In the genomic region with DNA sequence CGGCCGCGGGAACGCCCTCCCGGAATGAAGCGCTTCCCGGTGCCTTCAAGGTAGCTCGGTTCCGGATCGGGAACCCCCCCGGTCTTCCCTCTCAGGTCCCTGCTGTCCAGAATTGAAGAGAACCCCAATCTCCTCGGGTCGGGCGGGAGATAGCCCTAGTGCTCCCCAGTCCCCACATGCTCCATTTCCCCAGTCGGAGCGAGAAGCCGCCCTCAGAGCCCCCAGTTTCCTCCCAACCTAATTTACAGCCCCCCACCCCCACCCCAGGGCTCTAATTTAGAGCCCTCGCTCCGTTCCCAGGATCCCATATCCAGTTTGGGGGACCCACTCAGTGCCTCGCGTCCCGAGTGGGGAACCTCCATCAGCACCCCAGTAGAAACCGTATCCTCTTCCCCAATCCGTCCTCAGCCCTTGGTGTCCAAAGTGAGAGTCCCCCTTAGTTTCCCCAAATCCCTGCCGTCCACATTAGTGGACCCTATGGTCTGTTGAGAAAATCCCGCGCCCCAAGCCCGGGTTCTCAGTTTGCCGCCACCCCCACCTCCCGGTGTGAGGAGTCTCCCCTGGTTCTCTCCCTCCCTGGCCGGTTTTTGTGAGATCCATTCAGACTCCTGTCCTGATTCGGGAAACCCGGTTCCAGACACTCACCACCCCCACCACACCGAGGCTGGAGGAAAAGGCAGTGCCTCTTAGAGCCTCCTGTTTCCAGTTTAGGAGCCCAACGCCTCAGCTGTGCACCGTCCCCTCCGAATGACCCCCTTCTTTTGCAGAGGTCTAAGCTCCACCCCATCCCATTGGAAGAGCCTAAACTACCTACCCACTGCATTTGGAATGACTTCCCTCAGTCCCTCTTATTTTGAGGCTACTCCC, we compare ENCODE assay signal across 9 cellular contexts. TPM values are rescaled to one million over a fixed set of nuclear protein-coding genes. Genes with fewer than 3 reads are reported as not detected.
DNase-seq lines count a peak whose midpoint lies in the region; ATAC-seq, FAIRE-seq and TF ChIP-seq lines count a peak whose summit lies in the region.
"Had no signal": no experiment of that assay in that cellular context is flagged by ENCODE, and none has a peak within 500 bp of the region (broad histone marks: within the 10 kb centered on the region; RNA-seq: fewer than 3 reads in every experiment).

No MANE protein-coding gene starts in this region.

- no peak overlapping the region for H3K4me2 ChIP-seq in GM12878 (ENCODE audit: control insufficient read depth, insufficient read depth)

- no peak overlapping the region for H3K27ac Mint-ChIP-seq in activated T-cell treated with anti-CD3 and anti-CD28 coated beads, Interleukin-2, amount 50 U/mL, for 24 hours

- no peaks in the 10 kb centered on the region for H3K79me2 ChIP-seq in GM12878 (ENCODE audit: control insufficient read depth, insufficient read depth, low read length)

- H3K4me3 ChIP-seq in GM12878 (no peak overlapping the region), mesodermal cell (ENCODE audit: extremely low read depth, insufficient read depth, low read length, poor library complexity, severe bottlenecking) (peak overlapping the region; percentile 46), tibial artery (peak overlapping the region; percentile 34 to 48)

- H4K20me1 ChIP-seq in GM12878 (ENCODE audit: control insufficient read depth, insufficient read depth): no peaks in the 10 kb centered on the region

- POLR2A ChIA-PET in GM12878 (lab: Charles Lee): no interaction called here

- CTCF ChIA-PET in GM12878 (lab: Yijun Ruan, JAX): no interaction called here

- no peak for TF ChIP-seq EP300 in GM12878 (IDR thresholded peaks at IDR 0.05; ENCODE audit: borderline replicate concordance in 1 of 2, control insufficient read depth in 1 of 2, low read depth in 2 of 2, low read length in 2 of 2)

- peaks cover 10 to 15% of the 10 kb centered on the region in 2 experiments for H3K27me3 ChIP-seq in GM12878 (replicated peaks in 1 of 2; ENCODE audit: control insufficient read depth in 2 of 2, insufficient read depth in 2 of 2, low read length in 1 of 2)
- H3K27me3 ChIP-seq in tibial artery: peaks cover 3 to 76% of the 10 kb centered on the region in 2 donors

- TF ChIP-seq CTCF in GM12878 (IDR thresholded peaks at IDR 0.05 in 2 of 3, conservative IDR thresholded peaks at IDR 0.05 in 1 of 3; ENCODE audit: control insufficient read depth in 2 of 3, extremely low read depth in 1 of 3, insufficient read depth in 1 of 3, low read depth in 3 of 3, low read length in 3 of 3) (no peak), tibial artery (IDR thresholded peaks at IDR 0.05) (no peak)

- H3K9ac ChIP-seq in GM12878 (ENCODE audit: control insufficient read depth, insufficient read depth, low read length): no peak overlapping the region

- no peak overlapping the region for H3K27ac ChIP-seq in GM12878 (ENCODE audit: control insufficient read depth, insufficient read depth)
- H3K27ac ChIP-seq in mesodermal cell (ENCODE audit: low read depth, low read length, severe bottlenecking): no peak overlapping the region
- H3K27ac ChIP-seq in tibial artery: no peak overlapping the region

- TF ChIP-seq RAD21 in GM12878 (IDR thresholded peaks at IDR 0.05; ENCODE audit: insufficient read depth, low read depth, low read length): no peak

- no peak for ATAC-seq in GM12878

- H3K4me1 ChIP-seq in GM12878 (ENCODE audit: control insufficient read depth, insufficient read depth, low read length): no peaks in the 10 kb centered on the region
- H3K4me1 ChIP-seq in mesodermal cell (ENCODE audit: control insufficient read depth, insufficient read depth, low read length, poor library complexity, severe bottlenecking): peaks cover 14% of the 10 kb centered on the region
- peaks cover 0 to 23% (median 18%) of the 10 kb centered on the region in 4 donors for H3K4me1 ChIP-seq in tibial artery

- in situ Hi-C loops in GM12878 (cut with MboI): no loop called here

- no peak for DNase-seq in activated T-cell treated with anti-CD3 and anti-CD28 coated beads, Interleukin-2, amount 50 U/mL, for 24 hours
- DNase-seq in activated T-cell treated with anti-CD3 and anti-CD28 coated beads, Interleukin-2, amount 50 U/mL, for 1 hour: no peak
- no peak for DNase-seq in GM12878 (ENCODE audit: low read depth, low spot score)
- no peak for DNase-seq in tibial artery
- DNase-seq in SKM-1 treated with dmso at 0.1 percent for 144 hours (lab: John Stamatoyannopoulos, UW; ENCODE audit: unreplicated experiment): no peak
- no peak for DNase-seq in NCI-H2171 (lab: John Stamatoyannopoulos, UW)
- DNase-seq in SIG-M5 treated with dmso at 0.1 percent for 504 hours (lab: John Stamatoyannopoulos, UW; ENCODE audit: unreplicated experiment): no peak
- DNase-seq: kidney glomerular epithelial cell had no signal

- H3K9me3 Mint-ChIP-seq in activated T-cell treated with anti-CD3 and anti-CD28 coated beads, Interleukin-2, amount 50 U/mL, for 24 hours: no peaks in the 10 kb centered on the region

- peaks cover 82% of the 10 kb centered on the region for H3K27me3 Mint-ChIP-seq in activated T-cell treated with anti-CD3 and anti-CD28 coated beads, Interleukin-2, amount 50 U/mL, for 24 hours

- 18% methylated on average over 33 of the region's 37 CpGs for WGBS in GM12878 (ENCODE audit: insufficient coverage, insufficient replicate concordance, low lambda C conversion rate, missing lambda C conversion rate)
- 2% methylated on average over 34 to 35 of the region's 37 CpGs for WGBS in mesodermal cell (ENCODE audit: insufficient coverage in 2 of 2), 2 experiments

- no peak for TF ChIP-seq POLR2A in GM12878 (IDR thresholded peaks at IDR 0.05; ENCODE audit: low read depth, low read length)

- BruUV-seq in GM12878 (replicated peaks; lab: Mats Ljungman, UMichigan): no TSS peak

- intact Hi-C loops in GM12878 (cut with micrococcal nuclease; ENCODE audit: unreplicated experiment): no loop called here
- intact Hi-C loops in tibial artery (cut with DNase I; ENCODE audit: low total_unique reads): no loop called here

- no peak overlapping the region for H2AFZ ChIP-seq in GM12878 (ENCODE audit: control insufficient read depth, low read depth, low read length)

- FAIRE-seq in GM12878 (lab: Jason Lieb, UNC): no peak

- SMC1A ChIA-PET in GM12878 (lab: Charles Lee; ENCODE audit: uncharacterized antibody, unreplicated experiment): no interaction called here

- H3K9me3 ChIP-seq in GM12878 (replicated peaks; ENCODE audit: control insufficient read depth, insufficient read depth, low read length): no peaks in the 10 kb centered on the region
- H3K9me3 ChIP-seq in mesodermal cell (ENCODE audit: control insufficient read depth, low read length): no peaks in the 10 kb centered on the region
- no peaks in the 10 kb centered on the region for H3K9me3 ChIP-seq in tibial artery

- no peaks in the 10 kb centered on the region for H3K36me3 Mint-ChIP-seq in activated T-cell treated with anti-CD3 and anti-CD28 coated beads, Interleukin-2, amount 50 U/mL, for 24 hours (ENCODE audit: low read depth)

- H3K36me3 ChIP-seq in GM12878 (ENCODE audit: control insufficient read depth in 2 of 2, insufficient read depth in 2 of 2, low read length in 1 of 2): no peaks in the 10 kb centered on the region
- H3K36me3 ChIP-seq in mesodermal cell (ENCODE audit: control insufficient read depth, insufficient read depth, low read length): peaks cover 13% of the 10 kb centered on the region
- no peaks in the 10 kb centered on the region for H3K36me3 ChIP-seq in tibial artery

- RAD21 ChIA-PET in GM12878 (lab: Charles Lee; ENCODE audit: unreplicated experiment): no interaction called here

- H3K4me3 Mint-ChIP-seq in activated T-cell treated with anti-CD3 and anti-CD28 coated beads, Interleukin-2, amount 50 U/mL, for 24 hours: peak overlapping the region; percentile 71

- H3K4me1 Mint-ChIP-seq in activated T-cell treated with anti-CD3 and anti-CD28 coated beads, Interleukin-2, amount 50 U/mL, for 24 hours (ENCODE audit: low read depth): peaks cover 17% of the 10 kb centered on the region

RNA-seq across cellular contexts. Expression of gene MSI1, which starts 0.7 kb away (rescaled TPM):
- total RNA-seq in GM12878 (2013; cell fraction: nucleolus; rRNA removed): not detected in 2 replicates
- total RNA-seq in GM12878 (2014; rRNA removed) (not detected in 2 replicates), GM12878 (2014; rRNA removed; fragmentation: Illumina TruSeq; extraction: Trizol) (not detected in 2 replicates), GM12878 (2021) (0.16 TPM in 1 of 2 replicates, not detected in the other)
- polyA plus RNA-seq in GM12878 (2011; ENCODE audit: low read depth): not detected
- polyA plus RNA-seq in GM12878 (2011; rRNA removed) (not detected in 2 replicates), GM12878 (2014; fragmentation: Illumina TruSeq; extraction: Trizol) (not detected in 2 replicates), GM12878 (2014; fragmentation: Nextera tagmentation; extraction: Ambion mirVana) (not detected), GM12878 (2014; rRNA removed) (not detected in 2 replicates), GM12878 (2016; fragmentation: Nextera tagmentation; extraction: Ambion mirVana) (under 1 TPM in 1 of 2 experiments, not detected in 1; 0.04 TPM)
- polyA plus RNA-seq in GM12878 (2011; cell fraction: cytosol; rRNA removed): not detected in 2 replicates
- not detected in 2 replicates for polyA plus RNA-seq in GM12878 (2011; cell fraction: nucleus; rRNA removed)
- polyA plus RNA-seq in GM12878 (2012): not detected in 2 replicates
- not detected in 2 replicates for polyA minus RNA-seq in GM12878 (2011; rRNA and poly(A)+ RNA removed)
- not detected in 2 replicates for polyA minus RNA-seq in GM12878 (2011; cell fraction: cytosol; rRNA and poly(A)+ RNA removed)
- polyA minus RNA-seq in GM12878 (2011; cell fraction: nucleus; rRNA and poly(A)+ RNA removed): not detected in 2 replicates
- polyA plus RNA-seq in mesodermal cell (2013, experiment 1 of 2): 21.1 TPM
- 15.6 TPM for polyA plus RNA-seq in mesodermal cell (2013, experiment 2 of 2)

RNA-seq across cellular contexts. Expression of gene PLA2G1B, which starts 42.1 kb away (rescaled TPM):
- total RNA-seq in GM12878 (2013; cell fraction: nucleolus; rRNA removed): not detected in 2 replicates
- total RNA-seq in GM12878 (2014; rRNA removed): not detected in 2 replicates
- not detected in 2 replicates for total RNA-seq in GM12878 (2014; rRNA removed; fragmentation: Illumina TruSeq; extraction: Trizol)
- 2.5 TPM in 1 of 2 replicates, not detected in the other for total RNA-seq in GM12878 (2021)
- polyA plus RNA-seq in GM12878 (2011; ENCODE audit: low read depth): not detected
- polyA plus RNA-seq in GM12878 (2011; rRNA removed): not detected in 2 replicates
- not detected in 2 replicates for polyA plus RNA-seq in GM12878 (2011; cell fraction: cytosol; rRNA removed)
- polyA plus RNA-seq in GM12878 (2011; cell fraction: nucleus; rRNA removed): not detected in 2 replicates
- polyA plus RNA-seq in GM12878 (2012): not detected in 2 replicates
- not detected in 2 replicates for polyA plus RNA-seq in GM12878 (2014; fragmentation: Illumina TruSeq; extraction: Trizol)
- polyA plus RNA-seq in GM12878 (2014; fragmentation: Nextera tagmentation; extraction: Ambion mirVana): not detected
- not detected in 2 replicates for polyA plus RNA-seq in GM12878 (2014; rRNA removed)
- not detected for polyA plus RNA-seq in GM12878 (2016; fragmentation: Nextera tagmentation; extraction: Ambion mirVana)
- not detected in 2 replicates for polyA minus RNA-seq in GM12878 (2011; rRNA and poly(A)+ RNA removed)
- not detected in 2 replicates for polyA minus RNA-seq in GM12878 (2011; cell fraction: cytosol; rRNA and poly(A)+ RNA removed)
- polyA minus RNA-seq in GM12878 (2011; cell fraction: nucleus; rRNA and poly(A)+ RNA removed): not detected in 2 replicates
- polyA plus RNA-seq in mesodermal cell (2013, experiment 1 of 2): not detected
- not detected for polyA plus RNA-seq in mesodermal cell (2013, experiment 2 of 2)
